ENCODE assay signal across 9 cellular contexts in genomic region chr1:25503551-25504426, GRCh38. TPM values are rescaled to one million over a fixed set of nuclear protein-coding genes. Genes with fewer than 3 reads are reported as not detected.
DNase-seq lines count a peak whose midpoint lies in the region; ATAC-seq and TF ChIP-seq lines count a peak whose summit lies in the region.
"Had no signal": no experiment of that assay in that cellular context is flagged by ENCODE, and none has a peak within 500 bp of the region (broad histone marks: within the 10 kb centered on the region; RNA-seq: fewer than 3 reads in every experiment).

No MANE protein-coding gene starts in this region.

- POLR2A ChIA-PET in CD4-positive, alpha-beta memory T cell (lab: Charles Lee; ENCODE audit: partially characterized antibody), result interaction anchor here (0.7 to 4.5 kb wide), 8 partner anchors 16 to 498 kb away, joined by 3 to 31 read pairs (median 3); no protein-coding TSS in a partner anchor

- H2BK15ac ChIP-seq in mesendoderm (replicated peaks; ENCODE audit: low read depth), result no peak overlapping the region

- no peak overlapping the region for H2BK120ac ChIP-seq in mesendoderm (ENCODE audit: low read depth, low read length)

- whole genome bisulfite sequencing in mesendoderm (ENCODE audit: extremely low coverage, insufficient coverage, low lambda C conversion rate), result no CpG with 5 or more reads among the region's 12 CpGs

- peaks cover 7 to 16% of the 10 kb centered on the region in 2 donors for H3K36me3 Mint-ChIP-seq in CD4-positive, alpha-beta memory T cell
- peaks cover 23% of the 10 kb centered on the region for H3K36me3 Mint-ChIP-seq in stimulated activated effector memory CD8-positive, alpha-beta T cell treated with anti-CD3 and anti-CD28 coated beads, Interleukin-12 subunit alpha, Interleukin-12 subunit beta, amount 100 ng/mL, for 72 hours

- H3K4me3 ChIP-seq in CD4-positive, alpha-beta memory T cell (ENCODE audit: low read length in 2 of 2), result no peak overlapping the region
- H3K4me3 ChIP-seq in HUES48 (ENCODE audit: low read depth, low read length), result no peak overlapping the region
- H3K4me3 ChIP-seq in WI38 (ENCODE audit: low read depth, low read length), result no peak overlapping the region
- H3K4me3 ChIP-seq in cardiac fibroblast (replicated peaks in 1 of 2; ENCODE audit: low read depth in 2 of 2, low read length in 2 of 2), result no peak overlapping the region
- no peak overlapping the region for H3K4me3 ChIP-seq in mesendoderm (ENCODE audit: low read length)

- no peak overlapping the region for H3K4ac ChIP-seq in mesendoderm (ENCODE audit: low read depth, low read length)

- intact Hi-C loops in CD4-positive, alpha-beta memory T cell (cut with micrococcal nuclease), result loop anchor here (1.0 to 5.0 kb wide), 5 partner anchors 17 to 308 kb away; no protein-coding TSS in a partner anchor

- no peak overlapping the region for H4K8ac ChIP-seq in mesendoderm (ENCODE audit: low read depth, low read length)

- H3K27ac Mint-ChIP-seq in CD4-positive, alpha-beta memory T cell, result peak overlapping the region in 4 of 7 donors; percentile 6 to 55 (median 40)
- H3K27ac Mint-ChIP-seq in stimulated activated effector memory CD8-positive, alpha-beta T cell treated with anti-CD3 and anti-CD28 coated beads, Interleukin-12 subunit alpha, Interleukin-12 subunit beta, amount 100 ng/mL, for 72 hours, result no peak overlapping the region
- H3K27ac Mint-ChIP-seq: IgD-negative memory B cell had no signal

- no peaks in the 10 kb centered on the region for H3K27me3 ChIP-seq in CD4-positive, alpha-beta memory T cell (ENCODE audit: insufficient read depth, low read length)
- H3K27me3 ChIP-seq in HUES48 (ENCODE audit: control insufficient read depth, insufficient read depth, low read length), result no peaks in the 10 kb centered on the region
- no peaks in the 10 kb centered on the region for H3K27me3 ChIP-seq in mesendoderm (ENCODE audit: insufficient read depth, low read length, poor library complexity)

- peaks cover 4% of the 10 kb centered on the region for H3K36me3 ChIP-seq in CD4-positive, alpha-beta memory T cell (ENCODE audit: insufficient read depth, low read length)
- H3K36me3 ChIP-seq in HUES48 (ENCODE audit: control insufficient read depth, insufficient read depth, low read length) (peaks cover 3% of the 10 kb centered on the region; the same call in 1 of the 2 replicates), mesendoderm (ENCODE audit: control insufficient read depth, insufficient read depth, low read length) (no peaks in the 10 kb centered on the region)

- peak; percentile 68 to 74 (median 70) for DNase-seq in CD4-positive, alpha-beta memory T cell
- peak in 1 of 2 donors; percentile 31 for DNase-seq in cardiac fibroblast (ENCODE audit: low read depth in 2 of 2)
- peak; percentile 87 for DNase-seq in mesendoderm
- DNase-seq in stimulated activated effector memory CD8-positive, alpha-beta T cell treated with anti-CD3 and anti-CD28 coated beads, Interleukin-12 subunit alpha, Interleukin-12 subunit beta, amount 100 ng/mL, for 72 hours (ENCODE audit: low spot score in 2 of 2), result no peak
- no peak for DNase-seq in GOT3 (lab: John Stamatoyannopoulos, UW)

- H3K56ac ChIP-seq in mesendoderm (ENCODE audit: low read length), result peak overlapping the region; percentile 28

- H3K9me3 ChIP-seq in CD4-positive, alpha-beta memory T cell (ENCODE audit: control insufficient read depth in 1 of 2, low read length in 2 of 2), result no peaks in the 10 kb centered on the region
- no peaks in the 10 kb centered on the region for H3K9me3 ChIP-seq in HUES48 (ENCODE audit: control insufficient read depth, insufficient read depth, low read length)

- H4K5ac ChIP-seq in mesendoderm (ENCODE audit: low read length), result no peak overlapping the region

- no peak overlapping the region for H3K4me3 Mint-ChIP-seq in CD4-positive, alpha-beta memory T cell
- no peak overlapping the region for H3K4me3 Mint-ChIP-seq in stimulated activated effector memory CD8-positive, alpha-beta T cell treated with anti-CD3 and anti-CD28 coated beads, Interleukin-12 subunit alpha, Interleukin-12 subunit beta, amount 100 ng/mL, for 72 hours
- H3K4me3 Mint-ChIP-seq: IgD-negative memory B cell had no signal

- H3K4me1 Mint-ChIP-seq in CD4-positive, alpha-beta memory T cell, result peaks cover 10 to 29% (median 19%) of the 10 kb centered on the region in 4 donors
- peaks cover 17% of the 10 kb centered on the region for H3K4me1 Mint-ChIP-seq in stimulated activated effector memory CD8-positive, alpha-beta T cell treated with anti-CD3 and anti-CD28 coated beads, Interleukin-12 subunit alpha, Interleukin-12 subunit beta, amount 100 ng/mL, for 72 hours

- no peaks in the 10 kb centered on the region for H3K27me3 Mint-ChIP-seq in CD4-positive, alpha-beta memory T cell

- H3K4me2 ChIP-seq in mesendoderm (ENCODE audit: low read length), result no peak overlapping the region

- peaks cover 23% of the 10 kb centered on the region for H3K4me1 ChIP-seq in CD4-positive, alpha-beta memory T cell (ENCODE audit: insufficient read depth, low read length)
- H3K4me1 ChIP-seq in HUES48 (ENCODE audit: control insufficient read depth, insufficient read depth, low read length) (peaks cover 26% of the 10 kb centered on the region), mesendoderm (ENCODE audit: control insufficient read depth, low read depth, low read length) (peaks cover 7% of the 10 kb centered on the region)

- no peaks in the 10 kb centered on the region for H3K79me1 ChIP-seq in mesendoderm (ENCODE audit: low read length)

- ATAC-seq in stimulated activated effector memory CD8-positive, alpha-beta T cell treated with anti-CD3 and anti-CD28 coated beads, Interleukin-12 subunit alpha, Interleukin-12 subunit beta, amount 100 ng/mL, for 72 hours, result peak; percentile 83
- ATAC-seq in GM18907 (IDR thresholded peaks at IDR 0.05; ENCODE audit: unreplicated experiment), result no peak

- H3K23ac ChIP-seq in mesendoderm (ENCODE audit: low read length), result no peak overlapping the region

- H2AK5ac ChIP-seq in mesendoderm (ENCODE audit: low read length), result no peak overlapping the region

- TF ChIP-seq CTCF in WI38 (IDR thresholded peaks at IDR 0.05; ENCODE audit: low read depth, low read length) (peak; percentile 34), cardiac fibroblast (IDR thresholded peaks at IDR 0.05; ENCODE audit: low read depth, low read length) (peak; percentile 52)

- H3K79me2 ChIP-seq in mesendoderm (ENCODE audit: control insufficient read depth, insufficient read depth, low read length), result no peaks in the 10 kb centered on the region

- H2BK5ac ChIP-seq in mesendoderm (ENCODE audit: low read length), result no peak overlapping the region

- no peak overlapping the region for H3K9ac ChIP-seq in HUES48 (ENCODE audit: low read depth, low read length)
- no peak overlapping the region for H3K9ac ChIP-seq in mesendoderm (ENCODE audit: low read length)

- H3K27ac ChIP-seq in CD4-positive, alpha-beta memory T cell (ENCODE audit: low read depth, low read length), result no peak overlapping the region
- H3K27ac ChIP-seq in HUES48 (ENCODE audit: low read depth, low read length) (peak overlapping the region; percentile 53), mesendoderm (ENCODE audit: low read depth, low read length) (no peak overlapping the region)

- H3K18ac ChIP-seq in mesendoderm (ENCODE audit: low read length), result no peak overlapping the region

- no peaks in the 10 kb centered on the region for H3K9me3 Mint-ChIP-seq in CD4-positive, alpha-beta memory T cell
- H3K9me3 Mint-ChIP-seq in stimulated activated effector memory CD8-positive, alpha-beta T cell treated with anti-CD3 and anti-CD28 coated beads, Interleukin-12 subunit alpha, Interleukin-12 subunit beta, amount 100 ng/mL, for 72 hours, result no peaks in the 10 kb centered on the region
- H3K9me3 Mint-ChIP-seq: IgD-negative memory B cell had no signal

- CTCF ChIA-PET in CD4-positive, alpha-beta memory T cell (lab: Charles Lee; ENCODE audit: partially characterized antibody), result interaction anchor here (0.8 to 6.7 kb wide), 18 partner anchors 10 to 315 kb away, joined by 3 to 236 read pairs (median 5); no protein-coding TSS in a partner anchor

RNA-seq across cellular contexts. Expression of gene LDLRAP1, which starts 39.6 kb away (rescaled TPM):
- 100 to 1,000 TPM; 201 to 210 TPM for total RNA-seq in CD4-positive, alpha-beta memory T cell
- polyA plus RNA-seq in CD4-positive, alpha-beta memory T cell, result 100 to 1,000 TPM; 233 to 306 TPM
- 11.7 TPM for polyA plus RNA-seq in mesendoderm (2013, experiment 1 of 2)
- 11.7 TPM for polyA plus RNA-seq in mesendoderm (2013, experiment 2 of 2)

Comparison
In these comparisons a context has a peak if more than half of its experiments do, and no peak if none do; other contexts are left out.
1. DNase-seq: peak in CD4-positive, alpha-beta memory T cell (5 of 5) and mesendoderm (single experiment); none in stimulated activated effector memory CD8-positive, alpha-beta T cell treated with anti-CD3 and anti-CD28 coated beads, Interleukin-12 subunit alpha, Interleukin-12 subunit beta, amount 100 ng/mL, for 72 hours (0 of 2) and GOT3 (single experiment).